22 cellular contexts compared by ENCODE assay signal in genomic region chr6:9517806-9518205, GRCh38.
"Had no signal": no experiment of that assay in that cellular context is flagged by ENCODE, and none has a peak within 500 bp of the region (broad histone marks: within the 10 kb centered on the region; RNA-seq: fewer than 3 reads in every experiment).

No MANE protein-coding gene starts in this region.

- DNase-seq: colonic mucosa; effector CD8-positive, alpha-beta T cell; endodermal cell; erythroblast; esophagus squamous epithelium; hypothalamus; immature natural killer cell; islet precursor cell; left ventricle myocardium superior; lower lobe of right lung; natural killer cell; right lobe of liver; small intestine; stimulated activated CD4-positive, alpha-beta T cell treated with anti-CD3 and anti-CD28 coated beads, Interleukin-15, amount 100 ng/mL, for 24 hours; stimulated activated CD4-positive, alpha-beta T cell treated with anti-CD3 and anti-CD28 coated beads, Interleukin-2, amount 100 ng/mL, for 48 hours; stimulated activated naive B cell treated with anti-CD40 and anti-IgM and Interleukin-4, amounts not matched to agents 10 μg/mL and 1 μg/mL and 100 μg/mL, for 72 hours; transverse colon; upper lobe of right lung; uterus had no signal

- H3K4me3 ChIP-seq: colonic mucosa, esophagus squamous epithelium, lower lobe of right lung, right lobe of liver, suprapubic skin, transverse colon, upper lobe of right lung, uterus had no signal

- H3K9me3 ChIP-seq: colonic mucosa, esophagus squamous epithelium, lower lobe of right lung, neutrophil, right lobe of liver, suprapubic skin, transverse colon, upper lobe of right lung, uterus had no signal

- H3K36me3 ChIP-seq: colonic mucosa, esophagus squamous epithelium, lower lobe of right lung, neutrophil, right lobe of liver, suprapubic skin, transverse colon, upper lobe of right lung, uterus had no signal

- H3K27me3 ChIP-seq: colonic mucosa, esophagus squamous epithelium, neutrophil, right lobe of liver, suprapubic skin, transverse colon, upper lobe of right lung, uterus had no signal

- H3K27ac ChIP-seq: colonic mucosa, lower lobe of right lung, neutrophil, parathyroid adenoma, right lobe of liver, suprapubic skin, transverse colon, upper lobe of right lung, uterus had no signal

- H3K9ac ChIP-seq: parathyroid adenoma had no signal

- H2AFZ ChIP-seq: parathyroid adenoma had no signal

- H3K4me1 ChIP-seq: colonic mucosa, lower lobe of right lung, parathyroid adenoma, right lobe of liver, transverse colon, upper lobe of right lung, uterus had no signal

- H3K79me2 ChIP-seq: parathyroid adenoma had no signal

- ATAC-seq: left ventricle myocardium superior; lower lobe of right lung; natural killer cell; right lobe of liver; stimulated activated naive B cell treated with anti-CD40 and anti-IgM and Interleukin-4, amounts not matched to agents 10 μg/mL and 1 μg/mL and 100 μg/mL, for 72 hours; upper lobe of right lung had no signal
